Comparison of ENCODE assay signal across 5 cellular contexts in the genomic region with DNA sequence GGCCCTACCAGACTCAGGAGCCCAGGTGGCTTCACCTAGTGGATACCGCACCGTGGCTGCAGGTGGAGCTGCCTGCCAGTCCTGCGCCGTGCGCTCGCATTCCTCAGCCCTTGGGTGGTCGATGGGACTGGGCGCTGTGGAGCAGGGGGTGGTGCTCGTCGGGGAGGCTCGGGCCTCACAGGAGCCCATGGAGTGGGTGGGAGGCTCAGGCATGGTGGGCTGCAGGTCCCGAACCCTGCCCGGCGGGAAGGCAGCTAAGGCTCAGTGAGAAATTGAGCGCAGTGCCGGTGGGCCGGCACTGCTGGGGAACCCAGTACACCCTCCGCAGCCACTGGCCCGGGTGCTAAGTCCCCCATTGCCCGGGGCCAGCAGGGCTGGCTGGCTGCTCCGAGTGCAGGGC. TPM values are rescaled to one million over a fixed set of nuclear protein-coding genes. Genes with fewer than 3 reads are reported as not detected.
DNase-seq lines count a peak whose midpoint lies in the region; ATAC-seq, FAIRE-seq and TF ChIP-seq lines count a peak whose summit lies in the region.
"Not testable (repeated sequence)": the region's sequence is repeated elsewhere in the genome, so short reads cannot be mapped to it uniquely, and the experiment has no call there.

No MANE protein-coding gene starts in this region.

- not testable (repeated sequence) for H3K9ac ChIP-seq in kidney (ENCODE audit: low read length in 2 of 2); neural progenitor cell

- DNase-seq in activated CD4-positive, alpha-beta T cell treated with anti-CD3 and anti-CD28 coated beads for 36 hours; activated CD8-positive, alpha-beta T cell treated with anti-CD3 and anti-CD28 coated beads, Interleukin-2, amount 10 ng/mL, durations not matched to agents 7 days and 5 days; activated naive CD8-positive, alpha-beta T cell treated with anti-CD3 and anti-CD28 coated beads for 36 hours; neural progenitor cell (ENCODE audit: low spot score): not testable (repeated sequence)
- peak; percentile 58 for DNase-seq in kidney

- not testable (repeated sequence) for H3K4me3 ChIP-seq in kidney (ENCODE audit: low read length in 2 of 2); neural progenitor cell

- not testable (repeated sequence) for H3K36me3 ChIP-seq in kidney (ENCODE audit: control insufficient read depth in 1 of 2, insufficient read depth in 2 of 2, low read length in 2 of 2); neural progenitor cell

- peak overlapping the region; percentile 89 for H3K27ac Mint-ChIP-seq in activated CD4-positive, alpha-beta T cell treated with anti-CD3 and anti-CD28 coated beads for 36 hours
- peak overlapping the region; percentile 95 for H3K27ac Mint-ChIP-seq in activated CD8-positive, alpha-beta T cell treated with anti-CD3 and anti-CD28 coated beads, Interleukin-2, amount 10 ng/mL, durations not matched to agents 7 days and 5 days
- peak overlapping the region; percentile 92 for H3K27ac Mint-ChIP-seq in activated naive CD8-positive, alpha-beta T cell treated with anti-CD3 and anti-CD28 coated beads for 36 hours
- peak overlapping the region; percentile 95 for H3K27ac Mint-ChIP-seq in neural progenitor cell

- H3K9me3 Mint-ChIP-seq in activated CD4-positive, alpha-beta T cell treated with anti-CD3 and anti-CD28 coated beads for 36 hours (ENCODE audit: low read depth); activated CD8-positive, alpha-beta T cell treated with anti-CD3 and anti-CD28 coated beads, Interleukin-2, amount 10 ng/mL, durations not matched to agents 7 days and 5 days (ENCODE audit: insufficient read depth): not testable (repeated sequence)
- peaks cover 17% of the 10 kb centered on the region for H3K9me3 Mint-ChIP-seq in activated naive CD8-positive, alpha-beta T cell treated with anti-CD3 and anti-CD28 coated beads for 36 hours
- H3K9me3 Mint-ChIP-seq in neural progenitor cell, result peaks cover 12% of the 10 kb centered on the region

- not testable (repeated sequence) for TF ChIP-seq CTCF in kidney (IDR thresholded peaks at IDR 0.05; ENCODE audit: borderline replicate concordance, extremely low read depth, insufficient read depth); neural progenitor cell (IDR thresholded peaks at IDR 0.05)

- not testable (repeated sequence) for H3K4me1 ChIP-seq in kidney (ENCODE audit: control insufficient read depth in 1 of 2, insufficient read depth in 1 of 2, low read depth in 1 of 2, low read length in 2 of 2); neural progenitor cell

- H3K27me3 Mint-ChIP-seq in activated CD4-positive, alpha-beta T cell treated with anti-CD3 and anti-CD28 coated beads for 36 hours; activated CD8-positive, alpha-beta T cell treated with anti-CD3 and anti-CD28 coated beads, Interleukin-2, amount 10 ng/mL, durations not matched to agents 7 days and 5 days (ENCODE audit: low read depth); activated naive CD8-positive, alpha-beta T cell treated with anti-CD3 and anti-CD28 coated beads for 36 hours; neural progenitor cell (ENCODE audit: insufficient read depth, low read depth): not testable (repeated sequence)

- not testable (repeated sequence) for H3K36me3 Mint-ChIP-seq in activated CD4-positive, alpha-beta T cell treated with anti-CD3 and anti-CD28 coated beads for 36 hours (ENCODE audit: low read depth); neural progenitor cell
- H3K36me3 Mint-ChIP-seq in activated CD8-positive, alpha-beta T cell treated with anti-CD3 and anti-CD28 coated beads, Interleukin-2, amount 10 ng/mL, durations not matched to agents 7 days and 5 days (ENCODE audit: low read depth), result peaks cover 20% of the 10 kb centered on the region
- peaks cover 13% of the 10 kb centered on the region for H3K36me3 Mint-ChIP-seq in activated naive CD8-positive, alpha-beta T cell treated with anti-CD3 and anti-CD28 coated beads for 36 hours

- H3K9me3 ChIP-seq in kidney (ENCODE audit: control insufficient read depth in 1 of 2, low read length in 2 of 2); neural progenitor cell (ENCODE audit: low read depth): not testable (repeated sequence)

- not testable (repeated sequence) for H4K20me1 ChIP-seq in neural progenitor cell (ENCODE audit: low read depth)

- not testable (repeated sequence) for FAIRE-seq in kidney (lab: Jason Lieb, UNC)

- CTCF ChIA-PET in activated CD4-positive, alpha-beta T cell treated with anti-CD3 and anti-CD28 coated beads for 36 hours (lab: Charles Lee), result interaction anchor here (0.8 kb wide), 1 partner anchor 15 kb away, joined by 4 read pairs; no protein-coding TSS in a partner anchor
- CTCF ChIA-PET in activated CD8-positive, alpha-beta T cell treated with anti-CD3 and anti-CD28 coated beads, Interleukin-2, amount 10 ng/mL, durations not matched to agents 7 days and 5 days (lab: Charles Lee), result interaction anchor here (2.5 to 2.6 kb wide), 2 partner anchors 20 to 30 kb away, joined by 10 to 12 read pairs; no protein-coding TSS in a partner anchor

- not testable (repeated sequence) for H3K27me3 ChIP-seq in neural progenitor cell

- intact Hi-C loops in activated CD4-positive, alpha-beta T cell treated with anti-CD3 and anti-CD28 coated beads for 36 hours (cut with DNase I, micrococcal nuclease); kidney (cut with DNase I): not testable (repeated sequence)

- POLR2A ChIA-PET in activated CD4-positive, alpha-beta T cell treated with anti-CD3 and anti-CD28 coated beads for 36 hours (lab: Charles Lee), result not testable (repeated sequence)
- POLR2A ChIA-PET in activated CD8-positive, alpha-beta T cell treated with anti-CD3 and anti-CD28 coated beads, Interleukin-2, amount 10 ng/mL, durations not matched to agents 7 days and 5 days (lab: Charles Lee), result interaction anchor here (1.2 to 1.8 kb wide), 8 partner anchors 12 to 186 kb away, joined by 3 to 27 read pairs (median 6); partner anchors contain the start of genes ABCB6, ANKZF1, ATG9A and CNPPD1

- not testable (repeated sequence) for H3K4me3 Mint-ChIP-seq in activated CD4-positive, alpha-beta T cell treated with anti-CD3 and anti-CD28 coated beads for 36 hours; activated CD8-positive, alpha-beta T cell treated with anti-CD3 and anti-CD28 coated beads, Interleukin-2, amount 10 ng/mL, durations not matched to agents 7 days and 5 days; activated naive CD8-positive, alpha-beta T cell treated with anti-CD3 and anti-CD28 coated beads for 36 hours; neural progenitor cell

- not testable (repeated sequence) for H3K4me2 ChIP-seq in neural progenitor cell

- not testable (repeated sequence) for H2AFZ ChIP-seq in neural progenitor cell (replicated peaks)

- not testable (repeated sequence) for H3K79me2 ChIP-seq in neural progenitor cell (ENCODE audit: low read depth)

- H3K27ac ChIP-seq in kidney (ENCODE audit: low read depth in 2 of 2, low read length in 2 of 2); neural progenitor cell: not testable (repeated sequence)

- peaks cover 11% of the 10 kb centered on the region for H3K4me1 Mint-ChIP-seq in activated CD4-positive, alpha-beta T cell treated with anti-CD3 and anti-CD28 coated beads for 36 hours
- peaks cover 28% of the 10 kb centered on the region for H3K4me1 Mint-ChIP-seq in activated CD8-positive, alpha-beta T cell treated with anti-CD3 and anti-CD28 coated beads, Interleukin-2, amount 10 ng/mL, durations not matched to agents 7 days and 5 days (ENCODE audit: low read depth)
- peaks cover 25% of the 10 kb centered on the region for H3K4me1 Mint-ChIP-seq in activated naive CD8-positive, alpha-beta T cell treated with anti-CD3 and anti-CD28 coated beads for 36 hours
- peaks cover 18% of the 10 kb centered on the region for H3K4me1 Mint-ChIP-seq in neural progenitor cell

- not testable (repeated sequence) for H3F3A ChIP-seq in neural progenitor cell (ENCODE audit: low read depth)

- not testable (repeated sequence) for ATAC-seq in activated CD4-positive, alpha-beta T cell treated with anti-CD3 and anti-CD28 coated beads for 36 hours; activated CD8-positive, alpha-beta T cell treated with anti-CD3 and anti-CD28 coated beads, Interleukin-2, amount 10 ng/mL, durations not matched to agents 7 days and 5 days

RNA-seq across cellular contexts. Expression of gene ZFAND2B, which starts 5.3 kb away (rescaled TPM):
- total RNA-seq in activated CD4-positive, alpha-beta T cell treated with anti-CD3 and anti-CD28 coated beads for 36 hours, result 10 to 100 TPM; 21.5 to 27.6 TPM
- total RNA-seq in activated CD8-positive, alpha-beta T cell treated with anti-CD3 and anti-CD28 coated beads, Interleukin-2, amount 10 ng/mL, durations not matched to agents 7 days and 5 days, result 10 to 100 TPM; 57.0 to 59.5 TPM
- 10 to 100 TPM; 22.8 to 27.2 TPM for total RNA-seq in activated naive CD8-positive, alpha-beta T cell treated with anti-CD3 and anti-CD28 coated beads for 36 hours
- 44.8 TPM for total RNA-seq in kidney
- 72.6 TPM for polyA plus RNA-seq in kidney (ENCODE audit: insufficient read depth, low read depth, low replicate concordance)
- 13.6 and 23.8 TPM in 2 replicates for total RNA-seq in neural progenitor cell (ENCODE audit: low replicate concordance)

RNA-seq across cellular contexts. Expression of gene ABCB6, which starts 17.4 kb away (rescaled TPM):
- total RNA-seq in activated CD4-positive, alpha-beta T cell treated with anti-CD3 and anti-CD28 coated beads for 36 hours, result 10 to 100 TPM; 18.2 to 21.9 TPM
- 10 to 100 TPM; 11.6 to 11.9 TPM for total RNA-seq in activated CD8-positive, alpha-beta T cell treated with anti-CD3 and anti-CD28 coated beads, Interleukin-2, amount 10 ng/mL, durations not matched to agents 7 days and 5 days
- 10 to 100 TPM; 20.4 to 21.3 TPM for total RNA-seq in activated naive CD8-positive, alpha-beta T cell treated with anti-CD3 and anti-CD28 coated beads for 36 hours
- total RNA-seq in kidney (17.8 TPM), neural progenitor cell (ENCODE audit: low replicate concordance) (14.0 and 14.3 TPM in 2 replicates)
- 53.6 TPM for polyA plus RNA-seq in kidney (ENCODE audit: insufficient read depth, low read depth, low replicate concordance)

RNA-seq across cellular contexts. Expression of gene RETREG2, which starts 23.3 kb away (rescaled TPM):
- 10 to 100 TPM; 58.8 to 70.1 TPM for total RNA-seq in activated CD4-positive, alpha-beta T cell treated with anti-CD3 and anti-CD28 coated beads for 36 hours
- 100 to 1,000 TPM; 104 to 111 TPM for total RNA-seq in activated CD8-positive, alpha-beta T cell treated with anti-CD3 and anti-CD28 coated beads, Interleukin-2, amount 10 ng/mL, durations not matched to agents 7 days and 5 days
- total RNA-seq in activated naive CD8-positive, alpha-beta T cell treated with anti-CD3 and anti-CD28 coated beads for 36 hours, result 10 to 100 TPM; 54.2 to 57.7 TPM
- total RNA-seq in kidney, result 106 TPM
- polyA plus RNA-seq in kidney (ENCODE audit: insufficient read depth, low read depth, low replicate concordance), result 112 TPM
- total RNA-seq in neural progenitor cell (ENCODE audit: low replicate concordance), result 32.9 and 53.5 TPM in 2 replicates

RNA-seq across cellular contexts. Expression of gene CNPPD1, which starts 24.6 kb away (rescaled TPM):
- total RNA-seq in activated CD4-positive, alpha-beta T cell treated with anti-CD3 and anti-CD28 coated beads for 36 hours, result 10 to 100 TPM; 38.7 to 41.4 TPM
- total RNA-seq in activated CD8-positive, alpha-beta T cell treated with anti-CD3 and anti-CD28 coated beads, Interleukin-2, amount 10 ng/mL, durations not matched to agents 7 days and 5 days, result 10 to 100 TPM; 75.1 to 81.4 TPM
- 10 to 100 TPM; 44.1 to 50.2 TPM for total RNA-seq in activated naive CD8-positive, alpha-beta T cell treated with anti-CD3 and anti-CD28 coated beads for 36 hours
- total RNA-seq in kidney (97.5 TPM), neural progenitor cell (ENCODE audit: low replicate concordance) (15.8 and 21.8 TPM in 2 replicates)
- polyA plus RNA-seq in kidney (ENCODE audit: insufficient read depth, low read depth, low replicate concordance), result 131 TPM

RNA-seq across cellular contexts. Expression of gene ATG9A, which starts 28.1 kb away (rescaled TPM):
- total RNA-seq in activated CD4-positive, alpha-beta T cell treated with anti-CD3 and anti-CD28 coated beads for 36 hours, result 10 to 100 TPM; 43.5 to 45.6 TPM
- 10 to 100 TPM; 51.7 to 53.8 TPM for total RNA-seq in activated CD8-positive, alpha-beta T cell treated with anti-CD3 and anti-CD28 coated beads, Interleukin-2, amount 10 ng/mL, durations not matched to agents 7 days and 5 days
- total RNA-seq in activated naive CD8-positive, alpha-beta T cell treated with anti-CD3 and anti-CD28 coated beads for 36 hours, result 10 to 100 TPM; 47.1 to 55.0 TPM
- total RNA-seq in kidney, result 41.5 TPM
- 24.0 TPM for polyA plus RNA-seq in kidney (ENCODE audit: insufficient read depth, low read depth, low replicate concordance)
- total RNA-seq in neural progenitor cell (ENCODE audit: low replicate concordance), result 32.7 and 40.3 TPM in 2 replicates
